ENCODE assay signal across 17 cellular contexts in genomic region chr9:93949694-93950449, GRCh38. TPM values are rescaled to one million over a fixed set of nuclear protein-coding genes. Genes with fewer than 3 reads are reported as not detected.
DNase-seq lines count a peak whose midpoint lies in the region; ATAC-seq and TF ChIP-seq lines count a peak whose summit lies in the region.
"Had no signal": no experiment of that assay in that cellular context is flagged by ENCODE, and none has a peak within 500 bp of the region (broad histone marks: within the 10 kb centered on the region; RNA-seq: fewer than 3 reads in every experiment).

No MANE protein-coding gene starts in this region.

- no peak for ATAC-seq in CD8-positive, alpha-beta T cell
- no peak for ATAC-seq in HG02885 (IDR thresholded peaks at IDR 0.05; ENCODE audit: poor library complexity, unreplicated experiment)
- ATAC-seq: stimulated activated naive CD8-positive, alpha-beta T cell treated with anti-CD3 and anti-CD28 coated beads, Interleukin-15, Interleukin-2, amounts not matched to agents 100 U/mL and 50 U/mL, for 24 hours had no signal

- no peak overlapping the region for H3K4me3 ChIP-seq in CD8-positive, alpha-beta T cell (ENCODE audit: low read depth, low read length)
- H3K4me3 ChIP-seq in HUES6 (ENCODE audit: low read depth, low read length) (peak overlapping the region; percentile 53), HAP-1 (no peak overlapping the region)

- peaks cover 52% of the 10 kb centered on the region for H3K27me3 ChIP-seq in CD8-positive, alpha-beta T cell (ENCODE audit: insufficient read depth, low read length)
- H3K27me3 ChIP-seq in HUES6 (ENCODE audit: control insufficient read depth, insufficient read depth, low read length): peaks cover 100% of the 10 kb centered on the region
- H3K27me3 ChIP-seq in HAP-1 (ENCODE audit: low read depth): no peaks in the 10 kb centered on the region

- no peak overlapping the region for H3K9ac ChIP-seq in HUES6 (ENCODE audit: low read length)
- H3K9ac ChIP-seq: parathyroid adenoma had no signal

- no peaks in the 10 kb centered on the region for H3K9me3 Mint-ChIP-seq in CD8-positive, alpha-beta T cell
- H3K9me3 Mint-ChIP-seq in activated T-helper 1 cell treated with anti-CD3 and anti-CD28 coated beads, Interleukin-12 subunit alpha, Interleukin-12 subunit beta, Interleukin-2, Interleukin-4 antibody, amounts not matched to agents 30 ng/mL and 10 ng/mL and 1 ng/mL, durations not matched to agents 14 hours and 24 hours and 36 hours: peaks cover 8% of the 10 kb centered on the region
- H3K9me3 Mint-ChIP-seq in chondrocyte (ENCODE audit: low read depth): peaks cover 6% of the 10 kb centered on the region

- H3K27ac Mint-ChIP-seq in CD8-positive, alpha-beta T cell: no peak overlapping the region
- H3K27ac Mint-ChIP-seq in activated T-helper 1 cell treated with anti-CD3 and anti-CD28 coated beads, Interleukin-12 subunit alpha, Interleukin-12 subunit beta, Interleukin-2, Interleukin-4 antibody, amounts not matched to agents 30 ng/mL and 10 ng/mL and 1 ng/mL, durations not matched to agents 14 hours and 24 hours and 36 hours: peak overlapping the region; percentile 5
- H3K27ac Mint-ChIP-seq in chondrocyte (ENCODE audit: unreplicated experiment): no peak overlapping the region

- intact Hi-C loops in CD8-positive, alpha-beta T cell (cut with DNase I, micrococcal nuclease): no loop called here
- intact Hi-C loops in activated T-helper 1 cell treated with anti-CD3 and anti-CD28 coated beads, Interleukin-12 subunit alpha, Interleukin-12 subunit beta, Interleukin-2, Interleukin-4 antibody, amounts not matched to agents 30 ng/mL and 10 ng/mL and 1 ng/mL, durations not matched to agents 14 hours and 24 hours and 36 hours (cut with micrococcal nuclease): loop anchor here (5.0 kb wide), 1 partner anchor 123 kb away; no protein-coding TSS in a partner anchor

- H3K4me1 Mint-ChIP-seq in CD8-positive, alpha-beta T cell (ENCODE audit: low read depth): peaks cover 47% of the 10 kb centered on the region
- peaks cover 31% of the 10 kb centered on the region for H3K4me1 Mint-ChIP-seq in activated T-helper 1 cell treated with anti-CD3 and anti-CD28 coated beads, Interleukin-12 subunit alpha, Interleukin-12 subunit beta, Interleukin-2, Interleukin-4 antibody, amounts not matched to agents 30 ng/mL and 10 ng/mL and 1 ng/mL, durations not matched to agents 14 hours and 24 hours and 36 hours (ENCODE audit: low read depth)
- peaks cover 40% of the 10 kb centered on the region for H3K4me1 Mint-ChIP-seq in chondrocyte (ENCODE audit: low read depth)

- H3K4me3 Mint-ChIP-seq in CD8-positive, alpha-beta T cell: peak overlapping the region; percentile 35
- H3K4me3 Mint-ChIP-seq in activated T-helper 1 cell treated with anti-CD3 and anti-CD28 coated beads, Interleukin-12 subunit alpha, Interleukin-12 subunit beta, Interleukin-2, Interleukin-4 antibody, amounts not matched to agents 30 ng/mL and 10 ng/mL and 1 ng/mL, durations not matched to agents 14 hours and 24 hours and 36 hours: peak overlapping the region; percentile 40
- no peak overlapping the region for H3K4me3 Mint-ChIP-seq in chondrocyte (ENCODE audit: unreplicated experiment)

- in situ Hi-C loops in HAP-1 (cut with MboI; ENCODE audit: low sequenced_read_pairs): loop anchor here (25.0 kb wide), 1 partner anchor 788 kb away; no protein-coding TSS in a partner anchor

- DNase-seq in CD8-positive, alpha-beta T cell: no peak
- DNase-seq in activated T-helper 1 cell treated with anti-CD3 and anti-CD28 coated beads, Interleukin-12 subunit alpha, Interleukin-12 subunit beta, Interleukin-2, Interleukin-4 antibody, amounts not matched to agents 30 ng/mL and 10 ng/mL and 1 ng/mL, durations not matched to agents 14 hours and 24 hours and 36 hours (ENCODE audit: low spot score): no peak
- peak; percentile 45 for DNase-seq in left kidney (ENCODE audit: low read depth, low spot score)
- DNase-seq in HAP-1 (ENCODE audit: low spot score in 2 of 2): no peak
- DNase-seq in chondrocyte (ENCODE audit: low spot score): no peak
- no peak for DNase-seq in inferior parietal cortex (ENCODE audit: extremely low spot score)
- DNase-seq: activated CD4-positive, alpha-beta T cell treated with anti-CD3 and anti-CD28 coated beads for 4 hours; activated naive CD4-positive, alpha-beta T cell; cortex of kidney; foreskin melanocyte; SIG-M5; stimulated activated naive CD8-positive, alpha-beta T cell treated with anti-CD3 and anti-CD28 coated beads, Interleukin-15, Interleukin-2, amounts not matched to agents 100 U/mL and 50 U/mL, for 24 hours had no signal

- peaks cover 75% of the 10 kb centered on the region for H3K27me3 Mint-ChIP-seq in CD8-positive, alpha-beta T cell (ENCODE audit: low read depth)
- H3K27me3 Mint-ChIP-seq in activated T-helper 1 cell treated with anti-CD3 and anti-CD28 coated beads, Interleukin-12 subunit alpha, Interleukin-12 subunit beta, Interleukin-2, Interleukin-4 antibody, amounts not matched to agents 30 ng/mL and 10 ng/mL and 1 ng/mL, durations not matched to agents 14 hours and 24 hours and 36 hours (ENCODE audit: insufficient read depth): peaks cover 70% of the 10 kb centered on the region
- H3K27me3 Mint-ChIP-seq in chondrocyte (ENCODE audit: low read depth): peaks cover 79% of the 10 kb centered on the region

- no peaks in the 10 kb centered on the region for H3K9me3 ChIP-seq in CD8-positive, alpha-beta T cell (ENCODE audit: low read length)
- H3K9me3 ChIP-seq in HUES6 (ENCODE audit: control insufficient read depth, insufficient read depth, low read depth, low read length) (no peaks in the 10 kb centered on the region), HAP-1 (no peaks in the 10 kb centered on the region)

- H3K4me1 ChIP-seq in CD8-positive, alpha-beta T cell (ENCODE audit: insufficient read depth, low read length): peaks cover 47% of the 10 kb centered on the region
- H3K4me1 ChIP-seq in HUES6 (ENCODE audit: control insufficient read depth, insufficient read depth, low read length) (peaks cover 60% of the 10 kb centered on the region), HAP-1 (no peaks in the 10 kb centered on the region)
- H3K4me1 ChIP-seq: parathyroid adenoma had no signal

- no peak for TF ChIP-seq CTCF in CD8-positive, alpha-beta T cell (IDR thresholded peaks at IDR 0.05)
- TF ChIP-seq CTCF in chondrocyte (IDR thresholded peaks at IDR 0.05): no peak

- CTCF ChIA-PET in CD8-positive, alpha-beta T cell (lab: Charles Lee): interaction anchor here (1.2 to 2.3 kb wide), 4 partner anchors 9 to 14 kb away, joined by 3 to 7 read pairs (median 3); no protein-coding TSS in a partner anchor

- H3K36me3 Mint-ChIP-seq in CD8-positive, alpha-beta T cell: no peaks in the 10 kb centered on the region
- H3K36me3 Mint-ChIP-seq in activated T-helper 1 cell treated with anti-CD3 and anti-CD28 coated beads, Interleukin-12 subunit alpha, Interleukin-12 subunit beta, Interleukin-2, Interleukin-4 antibody, amounts not matched to agents 30 ng/mL and 10 ng/mL and 1 ng/mL, durations not matched to agents 14 hours and 24 hours and 36 hours (ENCODE audit: low read depth): peaks cover 10% of the 10 kb centered on the region
- peaks cover 5% of the 10 kb centered on the region for H3K36me3 Mint-ChIP-seq in chondrocyte (ENCODE audit: low read depth)

- POLR2A ChIA-PET in CD8-positive, alpha-beta T cell (lab: Charles Lee): no interaction called here

- no peak overlapping the region for H3K27ac ChIP-seq in CD8-positive, alpha-beta T cell (ENCODE audit: low read depth, low read length)
- H3K27ac ChIP-seq in HUES6 (ENCODE audit: low read depth, low read length): no peak overlapping the region
- H3K27ac ChIP-seq: C4-2B, parathyroid adenoma had no signal

- H3K36me3 ChIP-seq in CD8-positive, alpha-beta T cell (ENCODE audit: insufficient read depth, low read length): no peaks in the 10 kb centered on the region
- H3K36me3 ChIP-seq in HUES6 (ENCODE audit: control insufficient read depth, insufficient read depth, low read length): no peaks in the 10 kb centered on the region
- H3K36me3 ChIP-seq in HAP-1 (replicated peaks): no peaks in the 10 kb centered on the region

RNA-seq across cellular contexts. Expression of gene BARX1, which starts 5.3 kb away (rescaled TPM):
- total RNA-seq in CD8-positive, alpha-beta T cell: under 1 TPM; 0.54 to 0.78 TPM
- 0.15 and 0.21 TPM in 2 replicates for total RNA-seq in activated T-helper 1 cell treated with anti-CD3 and anti-CD28 coated beads, Interleukin-12 subunit alpha, Interleukin-12 subunit beta, Interleukin-2, Interleukin-4 antibody, amounts not matched to agents 30 ng/mL and 10 ng/mL and 1 ng/mL, durations not matched to agents 14 hours and 24 hours and 36 hours
- total RNA-seq in chondrocyte: 0.77 to 6.7 TPM (median 2.1 TPM) in 3 replicates
- total RNA-seq: liver had no signal
